ENCODE assay signal across 14 cellular contexts in the genomic region with DNA sequence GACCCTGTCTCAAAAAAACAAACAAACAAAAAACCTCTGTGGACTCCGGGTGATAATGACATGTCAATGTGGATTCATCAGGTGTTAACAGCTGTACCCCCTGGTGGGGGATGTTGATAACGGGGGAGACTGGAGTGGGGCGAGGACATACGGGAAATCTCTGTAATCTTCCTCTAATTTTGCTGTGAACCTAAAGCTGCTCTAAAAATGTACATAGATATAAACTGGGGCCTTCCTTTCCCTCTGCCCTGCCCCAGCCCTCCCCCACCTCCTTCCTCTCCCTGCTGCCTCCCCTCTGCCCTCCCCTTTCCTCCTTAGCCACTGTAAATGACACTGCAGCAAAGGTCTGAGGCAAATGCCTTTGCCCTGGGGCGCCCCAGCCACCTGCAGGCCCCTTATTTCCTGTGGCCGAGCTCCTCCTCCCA. TPM values are rescaled to one million over a fixed set of nuclear protein-coding genes. Genes with fewer than 3 reads are reported as not detected.
DNase-seq lines count a peak whose midpoint lies in the region; ATAC-seq and TF ChIP-seq lines count a peak whose summit lies in the region.
"Had no signal": no experiment of that assay in that cellular context is flagged by ENCODE, and none has a peak within 500 bp of the region (broad histone marks: within the 10 kb centered on the region; RNA-seq: fewer than 3 reads in every experiment).

No MANE protein-coding gene starts in this region.

- TF ChIP-seq CTCF in retinal pigment epithelial cell (conservative IDR thresholded peaks at IDR 0.05; ENCODE audit: low read depth, low read length), result peak; percentile 16

- H3K4me3 Mint-ChIP-seq in activated CD4-positive, alpha-beta T cell treated with anti-CD3 and anti-CD28 coated beads, Interleukin-2, amount 10 ng/mL, durations not matched to agents 7 days and 5 days, result peak overlapping the region; percentile 45

- CTCF ChIA-PET in activated CD4-positive, alpha-beta T cell treated with anti-CD3 and anti-CD28 coated beads, Interleukin-2, amount 10 ng/mL, durations not matched to agents 7 days and 5 days (lab: Charles Lee), result interaction anchor here (1.5 kb wide), 1 partner anchor 83 kb away, joined by 4 read pairs; no protein-coding TSS in a partner anchor

- H3K36me3 Mint-ChIP-seq in activated CD4-positive, alpha-beta T cell treated with anti-CD3 and anti-CD28 coated beads, Interleukin-2, amount 10 ng/mL, durations not matched to agents 7 days and 5 days (ENCODE audit: low read depth), result peaks cover 36% of the 10 kb centered on the region

- H3K27me3 Mint-ChIP-seq in activated CD4-positive, alpha-beta T cell treated with anti-CD3 and anti-CD28 coated beads, Interleukin-2, amount 10 ng/mL, durations not matched to agents 7 days and 5 days, result no peaks in the 10 kb centered on the region
- H3K27me3 Mint-ChIP-seq: stimulated activated naive CD8-positive, alpha-beta T cell treated with anti-CD3 and anti-CD28 coated beads, Interleukin-15, Interleukin-2, amounts not matched to agents 100 ng/mL and 50 ng/mL, for 24 hours had no signal

- no peak for ATAC-seq in GM18520 (IDR thresholded peaks at IDR 0.05; ENCODE audit: unreplicated experiment)
- no peak for ATAC-seq in HG03135 (IDR thresholded peaks at IDR 0.05; ENCODE audit: unreplicated experiment)
- ATAC-seq: gastrocnemius medialis had no signal

- H3K4me3 ChIP-seq in retinal pigment epithelial cell (ENCODE audit: low read length), result no peak overlapping the region
- H3K4me3 ChIP-seq: gastrocnemius medialis had no signal

- POLR2A ChIA-PET in activated CD4-positive, alpha-beta T cell treated with anti-CD3 and anti-CD28 coated beads, Interleukin-2, amount 10 ng/mL, durations not matched to agents 7 days and 5 days (lab: Charles Lee), result no interaction called here

- no peaks in the 10 kb centered on the region for H3K9me3 Mint-ChIP-seq in activated CD4-positive, alpha-beta T cell treated with anti-CD3 and anti-CD28 coated beads, Interleukin-2, amount 10 ng/mL, durations not matched to agents 7 days and 5 days
- H3K9me3 Mint-ChIP-seq: stimulated activated naive CD8-positive, alpha-beta T cell treated with anti-CD3 and anti-CD28 coated beads, Interleukin-15, Interleukin-2, amounts not matched to agents 100 ng/mL and 50 ng/mL, for 24 hours had no signal

- peak overlapping the region; percentile 91 for H3K27ac Mint-ChIP-seq in activated CD4-positive, alpha-beta T cell treated with anti-CD3 and anti-CD28 coated beads, Interleukin-2, amount 10 ng/mL, durations not matched to agents 7 days and 5 days

- peaks cover 63% of the 10 kb centered on the region for H3K4me1 Mint-ChIP-seq in activated CD4-positive, alpha-beta T cell treated with anti-CD3 and anti-CD28 coated beads, Interleukin-2, amount 10 ng/mL, durations not matched to agents 7 days and 5 days

- peak; percentile 20 for DNase-seq in activated CD4-positive, alpha-beta T cell treated with anti-CD3 and anti-CD28 coated beads, Interleukin-2, amount 10 ng/mL, durations not matched to agents 7 days and 5 days
- no peak for DNase-seq in activated CD4-positive, alpha-beta T cell treated with anti-CD3 and anti-CD28 coated beads for 4 hours
- DNase-seq in NAMALWA (ENCODE audit: low spot score) (peak; percentile 47), dermis blood vessel endothelial cell (peak; percentile 15), retinal pigment epithelial cell (ENCODE audit: low read depth) (no peak), kidney tubule cell (ENCODE audit: low spot score) (no peak)
- DNase-seq: cerebellar nuclear complex; gastrocnemius medialis; NCI-H1048; RPMI8226; stimulated activated CD4-positive, alpha-beta T cell treated with anti-CD3 and anti-CD28 coated beads, Interleukin-12 subunit alpha, Interleukin-12 subunit beta, amount 100 ng/mL, for 4 hours had no signal

RNA-seq across cellular contexts. Expression of gene CEL, which starts 1.4 kb away (rescaled TPM):
- total RNA-seq in activated CD4-positive, alpha-beta T cell treated with anti-CD3 and anti-CD28 coated beads, Interleukin-2, amount 10 ng/mL, durations not matched to agents 7 days and 5 days, result 1 to 10 TPM; 2.8 to 3.5 TPM
- 0.14 and 0.17 TPM in 2 replicates for total RNA-seq in dermis blood vessel endothelial cell

RNA-seq across cellular contexts. Expression of gene GTF3C5, which starts 29.6 kb away (rescaled TPM):
- total RNA-seq in activated CD4-positive, alpha-beta T cell treated with anti-CD3 and anti-CD28 coated beads, Interleukin-2, amount 10 ng/mL, durations not matched to agents 7 days and 5 days, result 10 to 100 TPM; 75.1 to 87.9 TPM
- 53.3 and 59.2 TPM in 2 replicates for total RNA-seq in dermis blood vessel endothelial cell

Comparison
In these comparisons a context has a peak if more than half of its experiments do, and no peak if none do; other contexts are left out.
1. DNase-seq: peak in activated CD4-positive, alpha-beta T cell treated with anti-CD3 and anti-CD28 coated beads, Interleukin-2, amount 10 ng/mL, durations not matched to agents 7 days and 5 days (single experiment), NAMALWA (single experiment) and dermis blood vessel endothelial cell (single experiment); none in activated CD4-positive, alpha-beta T cell treated with anti-CD3 and anti-CD28 coated beads for 4 hours (0 of 2), retinal pigment epithelial cell (single experiment) and kidney tubule cell (single experiment).